Comparison of ENCODE assay signal across 8 cellular contexts in genomic region chr22:20298803-20299735, GRCh38. TPM values are rescaled to one million over a fixed set of nuclear protein-coding genes. Genes with fewer than 3 reads are reported as not detected.
A peak's percentile ranks its signal among the peaks of the same experiment; 100 is the strongest.
DNase-seq lines count a peak whose midpoint lies in the region; ATAC-seq and TF ChIP-seq lines count a peak whose summit lies in the region.

No MANE protein-coding gene starts in this region.

- no peak overlapping the region for H2BK20ac ChIP-seq in IMR-90 (ENCODE audit: low read depth, low read length)

- H4K91ac ChIP-seq in IMR-90 (ENCODE audit: insufficient read depth, low read depth, low read length): no peak overlapping the region

- in situ Hi-C loops in IMR-90 (cut with MboI; ENCODE audit: low sequenced_read_pairs): no loop called here

- H3K4ac ChIP-seq in IMR-90 (ENCODE audit: low read depth, low read length): no peak overlapping the region

- H3K4me1 ChIP-seq in IMR-90 (ENCODE audit: control insufficient read depth, insufficient read depth, low read length): no peaks in the 10 kb centered on the region; the same call in 1 of the 2 replicates

- no peak overlapping the region for H3K18ac ChIP-seq in IMR-90 (ENCODE audit: low read depth, low read length)

- H3K36me3 ChIP-seq in IMR-90 (ENCODE audit: control insufficient read depth, insufficient read depth, low read length): no peaks in the 10 kb centered on the region
- no peaks in the 10 kb centered on the region for H3K36me3 ChIP-seq in neural cell (ENCODE audit: insufficient read depth, low read length)

- H4K20me1 ChIP-seq in IMR-90 (ENCODE audit: insufficient read depth, low read length) (no peaks in the 10 kb centered on the region; the same call in none of the 2 replicates), neural cell (ENCODE audit: insufficient read depth) (no peaks in the 10 kb centered on the region)

- H3K27me3 ChIP-seq in IMR-90 (ENCODE audit: control insufficient read depth, insufficient read depth, low read length): peaks cover 39% of the 10 kb centered on the region
- peaks cover 36% of the 10 kb centered on the region for H3K27me3 ChIP-seq in neural cell (ENCODE audit: insufficient read depth, low read depth, low read length)

- no peak overlapping the region for H4K5ac ChIP-seq in IMR-90 (ENCODE audit: low read depth, low read length)

- no peak overlapping the region for H2BK5ac ChIP-seq in IMR-90 (ENCODE audit: low read depth, low read length, poor library complexity, severe bottlenecking)

- H3K27ac ChIP-seq in IMR-90 (ENCODE audit: insufficient read depth, low read length) (no peak overlapping the region), neural cell (ENCODE audit: low read length) (no peak overlapping the region)

- TF ChIP-seq POLR2A in IMR-90 (IDR thresholded peaks at IDR 0.05; ENCODE audit: low read depth, low read length): no peak

- H3K56ac ChIP-seq in IMR-90 (ENCODE audit: extremely low read depth, insufficient read depth, low read length): no peak overlapping the region

- H2AK9ac ChIP-seq in IMR-90 (replicated peaks; ENCODE audit: low read depth, low read length, poor library complexity): no peak overlapping the region

- no peaks in the 10 kb centered on the region for H3K9me2 ChIP-seq in neural cell (ENCODE audit: insufficient read depth, low read length)

- DNase-seq in NCI-H524 (lab: John Stamatoyannopoulos, UW) (peak; percentile 72 to 83), NCI-H524 treated with DMSO at 0.1 percent for 48 hours (lab: John Stamatoyannopoulos, UW) (no peak), IMR-90 (peak; percentile 67), RPMI8226 (peak; percentile 56), fibroblast of pulmonary artery (ENCODE audit: low read depth) (peak; percentile 69)
- DNase-seq in activated T-helper 1 cell treated with anti-CD3 and anti-CD28 coated beads, Interleukin-2, amount 50 U/mL, for 16 hours (ENCODE audit: low read depth in 1 of 2, low spot score in 1 of 2): peak; percentile 85 to 87
- peak; percentile 93 for DNase-seq in stimulated activated naive CD4-positive, alpha-beta T cell treated with Interleukin-2 at 50 U/mL for 16 hours (lab: John Stamatoyannopoulos, UW)

- 0 out of 2 replicates have a peak, but pooled peaks cover 2% of the 10 kb centered on the region for H3K9me1 ChIP-seq in IMR-90 (ENCODE audit: insufficient read depth, low read length)

- H2AFZ ChIP-seq in IMR-90 (replicated peaks; ENCODE audit: low read length, poor library complexity): peak overlapping the region; percentile 97
- H2AFZ ChIP-seq in neural cell (ENCODE audit: low read depth, low read length): no peak overlapping the region

- no peak overlapping the region for H4K8ac ChIP-seq in IMR-90 (ENCODE audit: low read depth in 2 of 2, low read length in 2 of 2)

- no peak for TF ChIP-seq EP300 in neural cell (conservative IDR thresholded peaks at IDR 0.05; ENCODE audit: poor library complexity, severe bottlenecking)

- POLR2A ChIA-PET in IMR-90 (lab: Charles Lee; ENCODE audit: unreplicated experiment): no interaction called here

- no peak overlapping the region for H3K23ac ChIP-seq in IMR-90 (ENCODE audit: low read depth, low read length)

- no peaks in the 10 kb centered on the region for H3K79me1 ChIP-seq in IMR-90 (ENCODE audit: low read depth in 1 of 2, low read length in 2 of 2)

- peak overlapping the region; percentile 49 for H3K4me3 ChIP-seq in IMR-90 (ENCODE audit: insufficient read depth, low read depth, low read length)
- peak overlapping the region; percentile 41 for H3K4me3 ChIP-seq in fibroblast of pulmonary artery (replicated peaks; ENCODE audit: low read depth, low read length)
- peak overlapping the region; percentile 63 for H3K4me3 ChIP-seq in neural cell (ENCODE audit: low read length)

- no peaks in the 10 kb centered on the region for H3K79me2 ChIP-seq in neural cell (replicated peaks; ENCODE audit: insufficient read depth, low read length)

- H3F3A ChIP-seq in neural cell (ENCODE audit: insufficient read depth, low read length, poor library complexity, severe bottlenecking): no peaks in the 10 kb centered on the region

- no peak overlapping the region for H2BK120ac ChIP-seq in IMR-90 (ENCODE audit: low read depth, low read length)

- WGBS in IMR-90 (ENCODE audit: extremely low coverage in 2 of 2, insufficient read length in 1 of 2), 2 experiments: 2% methylated on average over 35 of the region's 88 CpGs; no CpG with 5 or more reads in 1 of the 2 experiments

- intact Hi-C loops in IMR-90 (cut with micrococcal nuclease): no loop called here

- H3K9me3 ChIP-seq in IMR-90 (ENCODE audit: control insufficient read depth, insufficient read depth, low read length) (no peaks in the 10 kb centered on the region), neural cell (ENCODE audit: low read length) (no peaks in the 10 kb centered on the region)

- no peak overlapping the region for H2BK15ac ChIP-seq in IMR-90 (ENCODE audit: low read depth, low read length)

- CTCF ChIA-PET in IMR-90 (lab: Yijun Ruan, JAX): no interaction called here

- H3K9ac ChIP-seq in IMR-90 (ENCODE audit: low read depth, low read length): no peak overlapping the region
- H3K9ac ChIP-seq in neural cell (ENCODE audit: low read length): no peak overlapping the region

- no peak overlapping the region for H3K14ac ChIP-seq in IMR-90 (replicated peaks; ENCODE audit: low read depth, low read length)

- dilution Hi-C loops in IMR-90 (cut with HindIII; ENCODE audit: low sequenced_read_pairs, unreplicated experiment): no loop called here

- ATAC-seq in IMR-90 (ENCODE audit: low read depth): peak; percentile 94

- TF ChIP-seq RAD21 in IMR-90 (IDR thresholded peaks at IDR 0.05; ENCODE audit: low read length): no peak
- TF ChIP-seq RAD21 in neural cell (conservative IDR thresholded peaks at IDR 0.05): no peak

- no peak overlapping the region for H2AK5ac ChIP-seq in IMR-90 (ENCODE audit: low read depth, low read length)

- H3K4me2 ChIP-seq in IMR-90 (ENCODE audit: low read depth, low read length) (peak overlapping the region; percentile 86), neural cell (ENCODE audit: low read length) (no peak overlapping the region)

- no peak for TF ChIP-seq CTCF in IMR-90 (conservative IDR thresholded peaks at IDR 0.05; ENCODE audit: low read depth, low read length)
- no peak for TF ChIP-seq CTCF in fibroblast of pulmonary artery (IDR thresholded peaks at IDR 0.05; ENCODE audit: low read length, missing control alignments)
- TF ChIP-seq CTCF in neural cell (IDR thresholded peaks at IDR 0.05; ENCODE audit: poor library complexity, severe bottlenecking): no peak

- BruUV-seq in IMR-90 (replicated peaks; lab: Mats Ljungman, UMichigan): no TSS peak

TF ChIP-seq in IMR-90, 13 proteins besides CTCF, POLR2A, EP300 and RAD21:
- no peak for TF ChIP-seq ELK1 (IDR thresholded peaks at IDR 0.05; ENCODE audit: borderline replicate concordance, low read depth, low read length)
- peak; percentile 49; the same call in 1 of the 2 replicates for TF ChIP-seq MAZ (IDR thresholded peaks at IDR 0.05; ENCODE audit: borderline replicate concordance, low read depth, low read length)
- TF ChIP-seq MXI1 (IDR thresholded peaks at IDR 0.05; ENCODE audit: borderline replicate concordance, low read depth, low read length): 0 out of 2 replicates have a peak, but pooled peaks have one; percentile 48
- TF ChIP-seq BHLHE40 (IDR thresholded peaks at IDR 0.05; ENCODE audit: low read depth, low read length): peak; percentile 22; the same call in 1 of the 2 replicates
- TF ChIP-seq RFX5 (IDR thresholded peaks at IDR 0.05; ENCODE audit: low read depth, low read length): no peak
TF ChIP-seq in IMR-90: peak in this region for 3.

TF ChIP-seq in neural cell, 6 proteins besides CTCF, POLR2A, EP300 and RAD21:
- TF ChIP-seq SMC3 (conservative IDR thresholded peaks at IDR 0.05; ENCODE audit: poor library complexity): no peak
- TF ChIP-seq EZH2 (IDR thresholded peaks at IDR 0.05; ENCODE audit: borderline replicate concordance, insufficient read depth, low read length, poor library complexity, severe bottlenecking): no peak

RNA-seq across cellular contexts. Expression of gene DGCR6L, which starts 20.8 kb away (rescaled TPM):
- 65.4 and 68.6 TPM in 2 replicates for total RNA-seq in IMR-90 (2012; rRNA removed)
- polyA plus RNA-seq in IMR-90 (2012; rRNA removed): 80.4 and 95.2 TPM in 2 replicates
- polyA plus RNA-seq in IMR-90 (2012; cell fraction: cytosol; rRNA removed): 119 and 128 TPM in 2 replicates
- 30.9 and 64.5 TPM in 2 replicates for polyA plus RNA-seq in IMR-90 (2012; cell fraction: nucleus; rRNA removed; ENCODE audit: low replicate concordance)
- polyA plus RNA-seq in neural cell: 117 and 125 TPM in 2 replicates
- polyA minus RNA-seq in neural cell: 43.3 and 44.1 TPM in 2 replicates

RNA-seq across cellular contexts. Expression of gene RTN4R, which starts 31.0 kb away (rescaled TPM):
- total RNA-seq in IMR-90 (2012; rRNA removed): 0.18 and 0.28 TPM in 2 replicates
- polyA plus RNA-seq in IMR-90 (2012; rRNA removed): 0.94 and 1.2 TPM in 2 replicates
- polyA plus RNA-seq in IMR-90 (2012; cell fraction: cytosol; rRNA removed): 0.74 and 1.8 TPM in 2 replicates
- 0.83 and 1.5 TPM in 2 replicates for polyA plus RNA-seq in IMR-90 (2012; cell fraction: nucleus; rRNA removed; ENCODE audit: low replicate concordance)
- 12.1 and 13.6 TPM in 2 replicates for polyA plus RNA-seq in neural cell
- 12.2 and 13.9 TPM in 2 replicates for polyA minus RNA-seq in neural cell
